In genomic region chr4:20327808-20328207, GRCh38 we compare ENCODE assay signal across 1 cellular context.
TF ChIP-seq lines count a peak whose summit lies in the region.

No MANE protein-coding gene starts in this region.

TF ChIP-seq in GM12878, 131 proteins besides CTCF, POLR2A, EP300 and RAD21 (continued from another document):
- no peak for TF ChIP-seq CHD1 (IDR thresholded peaks at IDR 0.05; ENCODE audit: low read depth, low read length)
- TF ChIP-seq NR2C1 (IDR thresholded peaks at IDR 0.05) = no peak
- no peak for TF ChIP-seq HDAC2 (IDR thresholded peaks at IDR 0.05)
- no peak for TF ChIP-seq GATAD2B (conservative IDR thresholded peaks at IDR 0.05; ENCODE audit: low read depth)
- no peak for TF ChIP-seq SRF (IDR thresholded peaks at IDR 0.05; ENCODE audit: low read depth in 2 of 2, low read length in 2 of 2)
- TF ChIP-seq ZBED1 (IDR thresholded peaks at IDR 0.05; ENCODE audit: borderline replicate concordance) = no peak
